8 cellular contexts compared by ENCODE assay signal in genomic region chrX:36867143-36867542, GRCh38.
DNase-seq lines count a peak whose midpoint lies in the region; ATAC-seq and TF ChIP-seq lines count a peak whose summit lies in the region.

No MANE protein-coding gene starts in this region.

- H3K4me1 Mint-ChIP-seq in activated CD8-positive, alpha-beta T cell treated with anti-CD3 and anti-CD28 coated beads for 36 hours (ENCODE audit: low read depth), result no peaks in the 10 kb centered on the region
- no peaks in the 10 kb centered on the region for H3K4me1 Mint-ChIP-seq in activated CD8-positive, alpha-beta T cell treated with anti-CD3 and anti-CD28 coated beads, Interleukin-2, amount 10 ng/mL, durations not matched to agents 7 days and 5 days (ENCODE audit: low read depth)

- intact Hi-C loops in activated CD8-positive, alpha-beta T cell treated with anti-CD3 and anti-CD28 coated beads for 36 hours (cut with micrococcal nuclease), result no loop called here

- no peaks in the 10 kb centered on the region for H4K20me1 ChIP-seq in SU-DHL-6 (ENCODE audit: low read depth, low read length)

- H3F3A ChIP-seq in SU-DHL-6 (ENCODE audit: insufficient read depth), result no peaks in the 10 kb centered on the region

- no peak overlapping the region for H3K27ac ChIP-seq in SU-DHL-6 (ENCODE audit: low read depth, low read length)

- H3K9ac ChIP-seq in SU-DHL-6 (ENCODE audit: low read length), result no peak overlapping the region

- no peaks in the 10 kb centered on the region for H3K79me2 ChIP-seq in SU-DHL-6 (ENCODE audit: insufficient read depth, low read length)

- peak; percentile 27 for TF ChIP-seq CTCF in activated CD8-positive, alpha-beta T cell treated with anti-CD3 and anti-CD28 coated beads for 36 hours (IDR thresholded peaks at IDR 0.05)
- TF ChIP-seq CTCF in SU-DHL-6 (IDR thresholded peaks at IDR 0.05; ENCODE audit: insufficient read depth, low read length, poor library complexity, severe bottlenecking), result peak; percentile 16

- H3K9me3 Mint-ChIP-seq in activated CD8-positive, alpha-beta T cell treated with anti-CD3 and anti-CD28 coated beads for 36 hours, result no peaks in the 10 kb centered on the region
- no peaks in the 10 kb centered on the region for H3K9me3 Mint-ChIP-seq in activated CD8-positive, alpha-beta T cell treated with anti-CD3 and anti-CD28 coated beads, Interleukin-2, amount 10 ng/mL, durations not matched to agents 7 days and 5 days (ENCODE audit: insufficient read depth)

- no peaks in the 10 kb centered on the region for H3K27me3 ChIP-seq in SU-DHL-6 (ENCODE audit: low read length)

- no peak for DNase-seq in activated CD8-positive, alpha-beta T cell treated with anti-CD3 and anti-CD28 coated beads for 36 hours
- DNase-seq in activated CD8-positive, alpha-beta T cell treated with anti-CD3 and anti-CD28 coated beads, Interleukin-2, amount 10 ng/mL, durations not matched to agents 7 days and 5 days, result no peak
- DNase-seq in HT1080 (ENCODE audit: low read depth) (peak; percentile 1), inferior parietal cortex (ENCODE audit: extremely low spot score) (peak; percentile 69), NCI-H446 treated with DMSO at 0.1 percent for 48 hours (lab: John Stamatoyannopoulos, UW) (no peak)

- no peaks in the 10 kb centered on the region for H3K9me2 ChIP-seq in SU-DHL-6 (replicated peaks; ENCODE audit: insufficient read depth, low read length)

- no peak overlapping the region for H3K4me3 Mint-ChIP-seq in activated CD8-positive, alpha-beta T cell treated with anti-CD3 and anti-CD28 coated beads for 36 hours
- H3K4me3 Mint-ChIP-seq in activated CD8-positive, alpha-beta T cell treated with anti-CD3 and anti-CD28 coated beads, Interleukin-2, amount 10 ng/mL, durations not matched to agents 7 days and 5 days, result no peak overlapping the region

- ATAC-seq in activated CD8-positive, alpha-beta T cell treated with anti-CD3 and anti-CD28 coated beads for 36 hours, result no peak
- ATAC-seq in activated CD8-positive, alpha-beta T cell treated with anti-CD3 and anti-CD28 coated beads, Interleukin-2, amount 10 ng/mL, durations not matched to agents 7 days and 5 days, result no peak
- no peak for ATAC-seq in HG03280 (IDR thresholded peaks at IDR 0.05; ENCODE audit: unreplicated experiment)
- ATAC-seq in GM21528 (IDR thresholded peaks at IDR 0.05; ENCODE audit: low FRiP score, unreplicated experiment), result no peak

- no peak overlapping the region for H3K27ac Mint-ChIP-seq in activated CD8-positive, alpha-beta T cell treated with anti-CD3 and anti-CD28 coated beads for 36 hours
- H3K27ac Mint-ChIP-seq in activated CD8-positive, alpha-beta T cell treated with anti-CD3 and anti-CD28 coated beads, Interleukin-2, amount 10 ng/mL, durations not matched to agents 7 days and 5 days, result no peak overlapping the region

- no peak overlapping the region for H3K4me3 ChIP-seq in SU-DHL-6 (ENCODE audit: insufficient read depth, low read length, poor library complexity, severe bottlenecking)

- CTCF ChIA-PET in activated CD8-positive, alpha-beta T cell treated with anti-CD3 and anti-CD28 coated beads for 36 hours (lab: Charles Lee), result interaction anchor here (1.1 kb wide), 1 partner anchor 13 kb away, joined by 3 read pairs; no protein-coding TSS in a partner anchor
- CTCF ChIA-PET in activated CD8-positive, alpha-beta T cell treated with anti-CD3 and anti-CD28 coated beads, Interleukin-2, amount 10 ng/mL, durations not matched to agents 7 days and 5 days (lab: Charles Lee), result no interaction called here

- POLR2A ChIA-PET in activated CD8-positive, alpha-beta T cell treated with anti-CD3 and anti-CD28 coated beads for 36 hours (lab: Charles Lee), result no interaction called here
- POLR2A ChIA-PET in activated CD8-positive, alpha-beta T cell treated with anti-CD3 and anti-CD28 coated beads, Interleukin-2, amount 10 ng/mL, durations not matched to agents 7 days and 5 days (lab: Charles Lee), result no interaction called here

- no peak overlapping the region for H3K4me2 ChIP-seq in SU-DHL-6 (ENCODE audit: low read depth, low read length, poor library complexity, severe bottlenecking)

- no peaks in the 10 kb centered on the region for H3K9me3 ChIP-seq in SU-DHL-6 (ENCODE audit: insufficient read depth, low read length)

- no peaks in the 10 kb centered on the region for H3K36me3 ChIP-seq in SU-DHL-6 (ENCODE audit: low read length)

- H3K27me3 Mint-ChIP-seq in activated CD8-positive, alpha-beta T cell treated with anti-CD3 and anti-CD28 coated beads for 36 hours, result no peaks in the 10 kb centered on the region
- H3K27me3 Mint-ChIP-seq in activated CD8-positive, alpha-beta T cell treated with anti-CD3 and anti-CD28 coated beads, Interleukin-2, amount 10 ng/mL, durations not matched to agents 7 days and 5 days (ENCODE audit: low read depth), result no peaks in the 10 kb centered on the region

- no peak overlapping the region for H2AFZ ChIP-seq in SU-DHL-6 (ENCODE audit: low read depth, low read length, severe bottlenecking)

- no peaks in the 10 kb centered on the region for H3K36me3 Mint-ChIP-seq in activated CD8-positive, alpha-beta T cell treated with anti-CD3 and anti-CD28 coated beads for 36 hours (ENCODE audit: low read depth)
- H3K36me3 Mint-ChIP-seq in activated CD8-positive, alpha-beta T cell treated with anti-CD3 and anti-CD28 coated beads, Interleukin-2, amount 10 ng/mL, durations not matched to agents 7 days and 5 days (ENCODE audit: low read depth), result no peaks in the 10 kb centered on the region

Comparison
In these comparisons a context has a peak if more than half of its experiments do, and no peak if none do; other contexts are left out.
1. DNase-seq: peak in HT1080 (single experiment) and inferior parietal cortex (single experiment); none in activated CD8-positive, alpha-beta T cell treated with anti-CD3 and anti-CD28 coated beads for 36 hours (single experiment), activated CD8-positive, alpha-beta T cell treated with anti-CD3 and anti-CD28 coated beads, Interleukin-2, amount 10 ng/mL, durations not matched to agents 7 days and 5 days (single experiment) and NCI-H446 treated with DMSO at 0.1 percent for 48 hours (single experiment).